Comparison of ENCODE assay signal across 1 cellular context in the genomic region with DNA sequence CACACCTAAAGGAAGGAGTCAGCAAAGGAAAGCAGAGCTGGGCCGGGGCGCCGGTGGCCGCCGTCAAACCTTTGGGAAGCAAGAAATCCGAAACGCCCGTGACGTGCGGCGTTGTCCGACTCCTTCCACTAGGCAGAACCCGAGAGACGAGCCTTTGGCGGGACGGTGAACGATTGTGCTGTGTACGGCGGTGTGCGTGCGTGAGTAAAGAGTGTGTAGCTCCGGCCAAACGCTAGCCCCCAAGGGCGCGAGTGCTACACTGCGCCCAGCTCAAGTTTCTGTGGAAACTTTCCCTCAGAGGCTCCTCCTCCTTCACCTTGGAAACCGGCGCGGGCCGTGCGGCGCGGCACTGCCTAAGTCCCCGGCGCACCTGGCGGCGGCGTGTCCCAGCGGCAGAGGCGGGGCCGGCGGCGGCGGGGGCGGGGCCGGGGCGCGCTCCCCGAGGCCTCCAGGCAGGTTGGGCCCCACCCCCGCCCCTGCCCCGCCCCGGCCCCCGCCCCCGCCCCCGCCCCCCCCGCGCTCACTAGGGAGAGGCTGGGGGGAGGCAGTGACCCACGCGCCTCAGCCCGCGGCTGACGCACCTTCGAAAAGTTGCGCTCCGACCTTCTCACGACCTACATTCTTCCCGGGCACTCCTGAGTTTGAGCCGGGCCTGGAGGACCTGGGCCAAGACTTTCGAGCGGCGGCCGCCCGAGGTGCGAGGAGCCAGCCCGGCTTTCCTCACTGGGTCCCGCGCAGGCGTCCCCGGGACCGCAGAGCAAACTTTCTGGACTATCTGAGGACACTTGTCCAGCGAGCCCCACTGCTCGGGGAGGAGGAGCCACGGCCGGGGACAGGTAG.
A peak's percentile ranks its signal among the peaks of the same experiment; 100 is the strongest.
TF ChIP-seq lines count a peak whose summit lies in the region.

A gene (plus strand): TSS at position 547 of the 840 bp plus-strand sequence. CDS start 157,084 bp downstream, outside the sequence.

TF ChIP-seq in GM12878, 131 proteins besides CTCF, POLR2A, EP300 and RAD21 (continues in another document):
- TF ChIP-seq SRF (IDR thresholded peaks at IDR 0.05; ENCODE audit: low read depth in 2 of 2, low read length in 2 of 2) (no peak), KAT2A (conservative IDR thresholded peaks at IDR 0.05; ENCODE audit: control insufficient read depth, low read depth, low read length) (no peak), NRF1 (conservative IDR thresholded peaks at IDR 0.05; ENCODE audit: low read depth, low read length) (0 out of 2 replicates have a peak, but pooled peaks have one; percentile 18), TARDBP (IDR thresholded peaks at IDR 0.05; ENCODE audit: borderline replicate concordance) (no peak), TCF12 (IDR thresholded peaks at IDR 0.05; ENCODE audit: low read depth, low read length) (0 out of 2 replicates have a peak, but pooled peaks have one; percentile 38), ZSCAN29 (IDR thresholded peaks at IDR 0.05) (no peak), STAT1 (conservative IDR thresholded peaks at IDR 0.05) (no peak), RFX5 (IDR thresholded peaks at IDR 0.05; ENCODE audit: low read depth, low read length) (no peak), RAD51 (IDR thresholded peaks at IDR 0.05) (no peak), ZNF384 (IDR thresholded peaks at IDR 0.05; ENCODE audit: borderline replicate concordance, low read depth, low read length) (no peak), KLF5 (IDR thresholded peaks at IDR 0.05; ENCODE audit: partially characterized antibody) (no peak), BHLHE40 (IDR thresholded peaks at IDR 0.05; ENCODE audit: borderline replicate concordance in 1 of 2, low read depth in 2 of 2, low read length in 1 of 2) (peak in 1 of 2 experiments; percentile 34; a peak in 1 of 4 replicates), ESRRA (IDR thresholded peaks at IDR 0.05; ENCODE audit: low read length) (no peak), SMAD1 (IDR thresholded peaks at IDR 0.05; ENCODE audit: low read depth, partially characterized antibody) (no peak), MEF2A (IDR thresholded peaks at IDR 0.05; ENCODE audit: insufficient read depth, low read depth, low read length) (no peak), RCOR1 (conservative IDR thresholded peaks at IDR 0.05; ENCODE audit: low read depth, low read length) (no peak), KDM1A (IDR thresholded peaks at IDR 0.05; ENCODE audit: borderline replicate concordance) (no peak), FOS (IDR thresholded peaks at IDR 0.05; ENCODE audit: borderline replicate concordance, extremely low read depth, insufficient read length) (no peak), CBFB (IDR thresholded peaks at IDR 0.05; ENCODE audit: low read depth) (no peak), PML (IDR thresholded peaks at IDR 0.05; ENCODE audit: low read length) (no peak), YBX1 (IDR thresholded peaks at IDR 0.05) (no peak), HDAC2 (IDR thresholded peaks at IDR 0.05) (no peak), TCF3 (IDR thresholded peaks at IDR 0.05; ENCODE audit: borderline replicate concordance, insufficient read depth, low read depth, low read length) (peak; percentile 48; the same call in 1 of the 2 replicates), TAF1 (IDR thresholded peaks at IDR 0.05; ENCODE audit: borderline replicate concordance, low read depth, low read length) (no peak), BCL11A (IDR thresholded peaks at IDR 0.05; ENCODE audit: low read depth, low read length) (no peak), SUPT20H (IDR thresholded peaks at IDR 0.05; ENCODE audit: borderline replicate concordance, control insufficient read depth, low read depth, low read length) (no peak), SMC3 (IDR thresholded peaks at IDR 0.05; ENCODE audit: borderline replicate concordance, low read length) (no peak), NR2C2 (IDR thresholded peaks at IDR 0.05; ENCODE audit: borderline replicate concordance, control insufficient read depth, insufficient read length, low read depth) (no peak), ATF7 (IDR thresholded peaks at IDR 0.05; ENCODE audit: low read depth) (no peak)
- TF ChIP-seq, protein P1, sequence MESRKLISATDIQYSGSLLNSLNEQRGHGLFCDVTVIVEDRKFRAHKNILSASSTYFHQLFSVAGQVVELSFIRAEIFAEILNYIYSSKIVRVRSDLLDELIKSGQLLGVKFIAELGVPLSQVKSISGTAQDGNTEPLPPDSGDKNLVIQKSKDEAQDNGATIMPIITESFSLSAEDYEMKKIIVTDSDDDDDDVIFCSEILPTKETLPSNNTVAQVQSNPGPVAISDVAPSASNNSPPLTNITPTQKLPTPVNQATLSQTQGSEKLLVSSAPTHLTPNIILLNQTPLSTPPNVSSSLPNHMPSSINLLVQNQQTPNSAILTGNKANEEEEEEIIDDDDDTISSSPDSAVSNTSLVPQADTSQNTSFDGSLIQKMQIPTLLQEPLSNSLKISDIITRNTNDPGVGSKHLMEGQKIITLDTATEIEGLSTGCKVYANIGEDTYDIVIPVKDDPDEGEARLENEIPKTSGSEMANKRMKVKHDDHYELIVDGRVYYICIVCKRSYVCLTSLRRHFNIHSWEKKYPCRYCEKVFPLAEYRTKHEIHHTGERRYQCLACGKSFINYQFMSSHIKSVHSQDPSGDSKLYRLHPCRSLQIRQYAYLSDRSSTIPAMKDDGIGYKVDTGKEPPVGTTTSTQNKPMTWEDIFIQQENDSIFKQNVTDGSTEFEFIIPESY (IDR thresholded peaks at IDR 0.05): no peak
- TF ChIP-seq, protein P2, sequence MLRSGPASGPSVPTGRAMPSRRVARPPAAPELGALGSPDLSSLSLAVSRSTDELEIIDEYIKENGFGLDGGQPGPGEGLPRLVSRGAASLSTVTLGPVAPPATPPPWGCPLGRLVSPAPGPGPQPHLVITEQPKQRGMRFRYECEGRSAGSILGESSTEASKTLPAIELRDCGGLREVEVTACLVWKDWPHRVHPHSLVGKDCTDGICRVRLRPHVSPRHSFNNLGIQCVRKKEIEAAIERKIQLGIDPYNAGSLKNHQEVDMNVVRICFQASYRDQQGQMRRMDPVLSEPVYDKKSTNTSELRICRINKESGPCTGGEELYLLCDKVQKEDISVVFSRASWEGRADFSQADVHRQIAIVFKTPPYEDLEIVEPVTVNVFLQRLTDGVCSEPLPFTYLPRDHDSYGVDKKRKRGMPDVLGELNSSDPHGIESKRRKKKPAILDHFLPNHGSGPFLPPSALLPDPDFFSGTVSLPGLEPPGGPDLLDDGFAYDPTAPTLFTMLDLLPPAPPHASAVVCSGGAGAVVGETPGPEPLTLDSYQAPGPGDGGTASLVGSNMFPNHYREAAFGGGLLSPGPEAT (IDR thresholded peaks at IDR 0.05; ENCODE audit: low read depth): 0 out of 2 replicates have a peak, but pooled peaks have one; percentile 2
- TF ChIP-seq, protein P3, sequence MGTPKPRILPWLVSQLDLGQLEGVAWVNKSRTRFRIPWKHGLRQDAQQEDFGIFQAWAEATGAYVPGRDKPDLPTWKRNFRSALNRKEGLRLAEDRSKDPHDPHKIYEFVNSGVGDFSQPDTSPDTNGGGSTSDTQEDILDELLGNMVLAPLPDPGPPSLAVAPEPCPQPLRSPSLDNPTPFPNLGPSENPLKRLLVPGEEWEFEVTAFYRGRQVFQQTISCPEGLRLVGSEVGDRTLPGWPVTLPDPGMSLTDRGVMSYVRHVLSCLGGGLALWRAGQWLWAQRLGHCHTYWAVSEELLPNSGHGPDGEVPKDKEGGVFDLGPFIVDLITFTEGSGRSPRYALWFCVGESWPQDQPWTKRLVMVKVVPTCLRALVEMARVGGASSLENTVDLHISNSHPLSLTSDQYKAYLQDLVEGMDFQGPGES (IDR thresholded peaks at IDR 0.05): no peak
- TF ChIP-seq, protein P4, sequence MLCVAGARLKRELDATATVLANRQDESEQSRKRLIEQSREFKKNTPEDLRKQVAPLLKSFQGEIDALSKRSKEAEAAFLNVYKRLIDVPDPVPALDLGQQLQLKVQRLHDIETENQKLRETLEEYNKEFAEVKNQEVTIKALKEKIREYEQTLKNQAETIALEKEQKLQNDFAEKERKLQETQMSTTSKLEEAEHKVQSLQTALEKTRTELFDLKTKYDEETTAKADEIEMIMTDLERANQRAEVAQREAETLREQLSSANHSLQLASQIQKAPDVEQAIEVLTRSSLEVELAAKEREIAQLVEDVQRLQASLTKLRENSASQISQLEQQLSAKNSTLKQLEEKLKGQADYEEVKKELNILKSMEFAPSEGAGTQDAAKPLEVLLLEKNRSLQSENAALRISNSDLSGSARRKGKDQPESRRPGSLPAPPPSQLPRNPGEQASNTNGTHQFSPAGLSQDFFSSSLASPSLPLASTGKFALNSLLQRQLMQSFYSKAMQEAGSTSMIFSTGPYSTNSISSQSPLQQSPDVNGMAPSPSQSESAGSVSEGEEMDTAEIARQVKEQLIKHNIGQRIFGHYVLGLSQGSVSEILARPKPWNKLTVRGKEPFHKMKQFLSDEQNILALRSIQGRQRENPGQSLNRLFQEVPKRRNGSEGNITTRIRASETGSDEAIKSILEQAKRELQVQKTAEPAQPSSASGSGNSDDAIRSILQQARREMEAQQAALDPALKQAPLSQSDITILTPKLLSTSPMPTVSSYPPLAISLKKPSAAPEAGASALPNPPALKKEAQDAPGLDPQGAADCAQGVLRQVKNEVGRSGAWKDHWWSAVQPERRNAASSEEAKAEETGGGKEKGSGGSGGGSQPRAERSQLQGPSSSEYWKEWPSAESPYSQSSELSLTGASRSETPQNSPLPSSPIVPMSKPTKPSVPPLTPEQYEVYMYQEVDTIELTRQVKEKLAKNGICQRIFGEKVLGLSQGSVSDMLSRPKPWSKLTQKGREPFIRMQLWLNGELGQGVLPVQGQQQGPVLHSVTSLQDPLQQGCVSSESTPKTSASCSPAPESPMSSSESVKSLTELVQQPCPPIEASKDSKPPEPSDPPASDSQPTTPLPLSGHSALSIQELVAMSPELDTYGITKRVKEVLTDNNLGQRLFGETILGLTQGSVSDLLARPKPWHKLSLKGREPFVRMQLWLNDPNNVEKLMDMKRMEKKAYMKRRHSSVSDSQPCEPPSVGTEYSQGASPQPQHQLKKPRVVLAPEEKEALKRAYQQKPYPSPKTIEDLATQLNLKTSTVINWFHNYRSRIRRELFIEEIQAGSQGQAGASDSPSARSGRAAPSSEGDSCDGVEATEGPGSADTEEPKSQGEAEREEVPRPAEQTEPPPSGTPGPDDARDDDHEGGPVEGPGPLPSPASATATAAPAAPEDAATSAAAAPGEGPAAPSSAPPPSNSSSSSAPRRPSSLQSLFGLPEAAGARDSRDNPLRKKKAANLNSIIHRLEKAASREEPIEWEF (IDR thresholded peaks at IDR 0.05; ENCODE audit: insufficient replicate concordance, low read depth, low read length): no peak
- TF ChIP-seq, protein P5, sequence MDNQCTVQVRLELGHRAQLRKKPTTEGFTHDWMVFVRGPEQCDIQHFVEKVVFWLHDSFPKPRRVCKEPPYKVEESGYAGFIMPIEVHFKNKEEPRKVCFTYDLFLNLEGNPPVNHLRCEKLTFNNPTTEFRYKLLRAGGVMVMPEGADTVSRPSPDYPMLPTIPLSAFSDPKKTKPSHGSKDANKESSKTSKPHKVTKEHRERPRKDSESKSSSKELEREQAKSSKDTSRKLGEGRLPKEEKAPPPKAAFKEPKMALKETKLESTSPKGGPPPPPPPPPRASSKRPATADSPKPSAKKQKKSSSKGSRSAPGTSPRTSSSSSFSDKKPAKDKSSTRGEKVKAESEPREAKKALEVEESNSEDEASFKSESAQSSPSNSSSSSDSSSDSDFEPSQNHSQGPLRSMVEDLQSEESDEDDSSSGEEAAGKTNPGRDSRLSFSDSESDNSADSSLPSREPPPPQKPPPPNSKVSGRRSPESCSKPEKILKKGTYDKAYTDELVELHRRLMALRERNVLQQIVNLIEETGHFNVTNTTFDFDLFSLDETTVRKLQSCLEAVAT (IDR thresholded peaks at IDR 0.05): no peak
- TF ChIP-seq, protein P6, sequence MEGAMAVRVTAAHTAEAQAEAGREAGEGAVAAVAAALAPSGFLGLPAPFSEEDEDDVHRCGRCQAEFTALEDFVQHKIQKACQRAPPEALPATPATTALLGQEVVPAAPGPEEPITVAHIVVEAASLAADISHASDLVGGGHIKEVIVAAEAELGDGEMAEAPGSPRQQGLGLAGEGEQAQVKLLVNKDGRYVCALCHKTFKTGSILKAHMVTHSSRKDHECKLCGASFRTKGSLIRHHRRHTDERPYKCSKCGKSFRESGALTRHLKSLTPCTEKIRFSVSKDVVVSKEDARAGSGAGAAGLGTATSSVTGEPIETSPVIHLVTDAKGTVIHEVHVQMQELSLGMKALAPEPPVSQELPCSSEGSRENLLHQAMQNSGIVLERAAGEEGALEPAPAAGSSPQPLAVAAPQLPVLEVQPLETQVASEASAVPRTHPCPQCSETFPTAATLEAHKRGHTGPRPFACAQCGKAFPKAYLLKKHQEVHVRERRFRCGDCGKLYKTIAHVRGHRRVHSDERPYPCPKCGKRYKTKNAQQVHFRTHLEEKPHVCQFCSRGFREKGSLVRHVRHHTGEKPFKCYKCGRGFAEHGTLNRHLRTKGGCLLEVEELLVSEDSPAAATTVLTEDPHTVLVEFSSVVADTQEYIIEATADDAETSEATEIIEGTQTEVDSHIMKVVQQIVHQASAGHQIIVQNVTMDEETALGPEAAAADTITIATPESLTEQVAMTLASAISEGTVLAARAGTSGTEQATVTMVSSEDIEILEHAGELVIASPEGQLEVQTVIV (IDR thresholded peaks at IDR 0.05; ENCODE audit: borderline replicate concordance, partially characterized antibody): peak; percentile 24
- TF ChIP-seq, protein P7, sequence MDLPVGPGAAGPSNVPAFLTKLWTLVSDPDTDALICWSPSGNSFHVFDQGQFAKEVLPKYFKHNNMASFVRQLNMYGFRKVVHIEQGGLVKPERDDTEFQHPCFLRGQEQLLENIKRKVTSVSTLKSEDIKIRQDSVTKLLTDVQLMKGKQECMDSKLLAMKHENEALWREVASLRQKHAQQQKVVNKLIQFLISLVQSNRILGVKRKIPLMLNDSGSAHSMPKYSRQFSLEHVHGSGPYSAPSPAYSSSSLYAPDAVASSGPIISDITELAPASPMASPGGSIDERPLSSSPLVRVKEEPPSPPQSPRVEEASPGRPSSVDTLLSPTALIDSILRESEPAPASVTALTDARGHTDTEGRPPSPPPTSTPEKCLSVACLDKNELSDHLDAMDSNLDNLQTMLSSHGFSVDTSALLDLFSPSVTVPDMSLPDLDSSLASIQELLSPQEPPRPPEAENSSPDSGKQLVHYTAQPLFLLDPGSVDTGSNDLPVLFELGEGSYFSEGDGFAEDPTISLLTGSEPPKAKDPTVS (IDR thresholded peaks at IDR 0.05; ENCODE audit: low read depth, low read length): no peak
- TF ChIP-seq, protein P8, sequence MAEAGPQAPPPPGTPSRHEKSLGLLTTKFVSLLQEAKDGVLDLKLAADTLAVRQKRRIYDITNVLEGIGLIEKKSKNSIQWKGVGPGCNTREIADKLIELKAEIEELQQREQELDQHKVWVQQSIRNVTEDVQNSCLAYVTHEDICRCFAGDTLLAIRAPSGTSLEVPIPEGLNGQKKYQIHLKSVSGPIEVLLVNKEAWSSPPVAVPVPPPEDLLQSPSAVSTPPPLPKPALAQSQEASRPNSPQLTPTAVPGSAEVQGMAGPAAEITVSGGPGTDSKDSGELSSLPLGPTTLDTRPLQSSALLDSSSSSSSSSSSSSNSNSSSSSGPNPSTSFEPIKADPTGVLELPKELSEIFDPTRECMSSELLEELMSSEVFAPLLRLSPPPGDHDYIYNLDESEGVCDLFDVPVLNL (IDR thresholded peaks at IDR 0.05; ENCODE audit: low read depth, low read length): no peak
- TF ChIP-seq, protein P9, sequence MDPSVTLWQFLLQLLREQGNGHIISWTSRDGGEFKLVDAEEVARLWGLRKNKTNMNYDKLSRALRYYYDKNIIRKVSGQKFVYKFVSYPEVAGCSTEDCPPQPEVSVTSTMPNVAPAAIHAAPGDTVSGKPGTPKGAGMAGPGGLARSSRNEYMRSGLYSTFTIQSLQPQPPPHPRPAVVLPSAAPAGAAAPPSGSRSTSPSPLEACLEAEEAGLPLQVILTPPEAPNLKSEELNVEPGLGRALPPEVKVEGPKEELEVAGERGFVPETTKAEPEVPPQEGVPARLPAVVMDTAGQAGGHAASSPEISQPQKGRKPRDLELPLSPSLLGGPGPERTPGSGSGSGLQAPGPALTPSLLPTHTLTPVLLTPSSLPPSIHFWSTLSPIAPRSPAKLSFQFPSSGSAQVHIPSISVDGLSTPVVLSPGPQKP (IDR thresholded peaks at IDR 0.05; ENCODE audit: low read depth, low read length): no peak
